ENCODE assay signal across 8 cellular contexts in the genomic region with DNA sequence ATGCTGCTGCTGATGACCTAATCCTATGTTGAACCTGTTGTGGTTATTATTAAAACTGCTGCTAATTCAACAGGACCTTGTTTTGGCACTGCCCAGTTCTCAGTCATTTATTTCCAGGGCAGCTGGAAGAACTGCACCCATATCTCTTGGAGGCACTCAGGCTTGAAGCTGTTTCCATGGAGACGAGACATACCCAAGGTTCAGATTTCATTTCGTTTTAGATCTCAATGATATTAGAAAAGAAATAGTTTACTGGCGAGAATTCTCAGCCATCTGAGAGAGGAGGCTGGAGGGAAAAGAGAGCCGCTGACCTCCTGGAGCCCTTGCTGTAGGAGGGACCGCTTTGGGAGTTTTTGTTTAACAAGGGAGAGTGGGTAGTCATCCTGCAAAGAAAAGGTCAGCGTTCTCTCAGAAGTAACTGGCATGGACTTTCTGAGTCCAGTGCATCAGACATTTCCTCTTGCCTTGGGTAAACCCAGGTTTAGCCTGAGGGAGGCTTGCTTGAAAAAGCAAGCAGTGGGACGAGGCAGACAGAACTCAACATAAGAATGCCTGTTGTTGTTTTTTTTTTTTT.
A peak's percentile ranks its signal among the peaks of the same experiment; 100 is the strongest.
DNase-seq lines count a peak whose midpoint lies in the region; ATAC-seq, FAIRE-seq and TF ChIP-seq lines count a peak whose summit lies in the region.

No MANE protein-coding gene starts in this region.

- peak; percentile 83 for DNase-seq in DMS53 (lab: John Stamatoyannopoulos, UW)
- peak; percentile 90 for DNase-seq in NCI-H2196 treated with DMSO at 0.1 percent for 48 hours (lab: John Stamatoyannopoulos, UW; ENCODE audit: unreplicated experiment)
- DNase-seq in WERI-Rb-1 = no peak
- DNase-seq in frontal cortex (ENCODE audit: low spot score in 2 of 2) = no peak

- H3K4me1 ChIP-seq in parathyroid adenoma = peaks cover 49% of the 10 kb centered on the region

- ATAC-seq in HG02759 (IDR thresholded peaks at IDR 0.05; ENCODE audit: unreplicated experiment) (no peak), GM19351 (IDR thresholded peaks at IDR 0.05; ENCODE audit: unreplicated experiment) (no peak)

- H3K4me2 ChIP-seq in parathyroid adenoma (ENCODE audit: low read length) = peak overlapping the region; percentile 54

- FAIRE-seq in endometrium (lab: Jason Lieb, UNC) (peak; percentile 15), frontal cortex (lab: Jason Lieb, UNC) (no peak)

- peak overlapping the region; percentile 93 for H3K27ac ChIP-seq in parathyroid adenoma
- H3K27ac ChIP-seq in WERI-Rb-1 = no peak overlapping the region

- no peaks in the 10 kb centered on the region for H3K36me3 ChIP-seq in parathyroid adenoma (ENCODE audit: control insufficient read depth, insufficient read depth, low read length)
- no peaks in the 10 kb centered on the region for H3K36me3 ChIP-seq in WERI-Rb-1

- TF ChIP-seq CTCF in parathyroid adenoma (IDR thresholded peaks at IDR 0.05) (no peak), WERI-Rb-1 (IDR thresholded peaks at IDR 0.05; ENCODE audit: low read depth, low read length) (no peak)

- no peak overlapping the region for H3K9ac ChIP-seq in parathyroid adenoma

- H3K4me3 ChIP-seq in parathyroid adenoma (ENCODE audit: low read depth, low read length) (peak overlapping the region; percentile 7), WERI-Rb-1 (ENCODE audit: low read depth, low read length) (no peak overlapping the region)

- peaks cover 2% of the 10 kb centered on the region for H3K79me2 ChIP-seq in parathyroid adenoma

- H3K9me3 ChIP-seq in parathyroid adenoma (ENCODE audit: control insufficient read depth, low read length) (no peaks in the 10 kb centered on the region), WERI-Rb-1 (ENCODE audit: severe bottlenecking) (peaks cover 4% of the 10 kb centered on the region)

- no peaks in the 10 kb centered on the region for H3K27me3 ChIP-seq in parathyroid adenoma (ENCODE audit: control insufficient read depth, insufficient read depth, low read length)
- no peaks in the 10 kb centered on the region for H3K27me3 ChIP-seq in WERI-Rb-1 (ENCODE audit: insufficient read depth, low read depth, severe bottlenecking)

- no peak overlapping the region for H2AFZ ChIP-seq in parathyroid adenoma

Comparison
In these comparisons a context has a peak if more than half of its experiments do, and no peak if none do; other contexts are left out.
1. DNase-seq: peak in DMS53 (single experiment) and NCI-H2196 treated with DMSO at 0.1 percent for 48 hours (single experiment); none in WERI-Rb-1 (single experiment) and frontal cortex (0 of 2).